ENCODE assay signal across 13 cellular contexts in the genomic region with DNA sequence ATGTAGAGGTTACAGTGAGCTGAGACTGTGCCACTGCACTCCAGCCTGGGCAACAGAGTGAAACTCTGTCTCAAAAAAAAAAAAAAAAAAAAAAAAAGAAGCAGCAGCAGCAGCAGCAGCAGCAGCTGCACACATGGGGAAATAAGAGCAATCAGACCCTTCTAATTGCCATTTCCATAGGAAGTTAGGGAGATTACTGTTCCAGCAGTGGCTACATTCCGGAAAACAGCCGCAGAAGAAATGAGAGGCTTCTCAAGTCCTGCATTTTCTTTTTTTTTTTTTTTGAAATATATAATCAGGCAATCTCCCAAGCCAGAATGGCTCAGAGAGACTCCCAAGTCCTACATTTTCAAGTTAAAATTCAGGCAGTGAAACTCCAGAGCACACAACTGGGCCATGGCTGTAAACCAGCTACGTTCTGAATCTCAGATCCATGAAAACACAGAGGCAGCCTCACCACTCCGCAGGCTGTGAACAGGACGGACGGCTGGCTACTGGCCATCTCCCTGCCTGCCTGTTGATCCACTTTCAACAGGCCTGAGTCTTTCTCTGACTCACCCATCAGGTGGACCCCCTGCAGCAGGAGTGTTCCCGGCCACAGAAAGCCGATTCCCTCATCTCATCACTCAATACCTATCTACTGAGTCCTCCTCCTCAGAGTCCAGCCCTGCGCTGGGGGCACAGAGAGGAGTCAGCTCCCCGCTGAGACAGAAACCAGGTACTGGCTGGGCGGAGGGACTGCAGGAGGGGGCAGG. TPM values are rescaled to one million over a fixed set of nuclear protein-coding genes. Genes with fewer than 3 reads are reported as not detected.
DNase-seq lines count a peak whose midpoint lies in the region; ATAC-seq, FAIRE-seq and TF ChIP-seq lines count a peak whose summit lies in the region.
"Had no signal": no experiment of that assay in that cellular context is flagged by ENCODE, and none has a peak within 500 bp of the region (broad histone marks: within the 10 kb centered on the region; RNA-seq: fewer than 3 reads in every experiment).

No MANE protein-coding gene starts in this region.

- FAIRE-seq in frontal cortex (lab: Jason Lieb, UNC) = no peak

- H3K4me3 ChIP-seq in adipocyte (ENCODE audit: low read length) = no peak overlapping the region
- H3K4me3 ChIP-seq: BLaER1 treated with 17β-estradiol and CSF1 and Interleukin-3, amounts not matched to agents 10 nM and 100 nM; esophagus squamous epithelium; spleen had no signal

- H3K9ac ChIP-seq in adipocyte (ENCODE audit: low read length) = peak overlapping the region; percentile 29
- H3K9ac ChIP-seq: BLaER1 treated with 17β-estradiol and CSF1 and Interleukin-3, amounts not matched to agents 10 nM and 100 nM had no signal

- no peak for TF ChIP-seq POLR2A in GM18505 (IDR thresholded peaks at IDR 0.05; ENCODE audit: borderline replicate concordance, extremely low read depth, insufficient read depth, insufficient read length)

- H3K27me3 ChIP-seq in adipocyte (replicated peaks; ENCODE audit: control insufficient read depth, insufficient read depth, low read length) = no peaks in the 10 kb centered on the region
- H3K27me3 ChIP-seq: BLaER1 treated with 17β-estradiol and CSF1 and Interleukin-3, amounts not matched to agents 10 nM and 100 nM; spleen had no signal

- no peak for ATAC-seq in GM18505 (IDR thresholded peaks at IDR 0.05; ENCODE audit: unreplicated experiment)

- H3K36me3 ChIP-seq in adipocyte (ENCODE audit: control insufficient read depth, insufficient read depth, low read length, severe bottlenecking) = peaks cover 21% of the 10 kb centered on the region

- DNase-seq in C1 segment of cervical spinal cord (lab: John Stamatoyannopoulos, UW) (peak in 10 of 14 donors; percentile 3 to 70 (median 16)), adipocyte (ENCODE audit: low read depth) (peak; percentile 1), frontal cortex (ENCODE audit: low spot score in 2 of 2) (peak; percentile 41 to 77), non-pigmented ciliary epithelial cell (ENCODE audit: low read depth) (peak; percentile 65), NCI-H2029 (lab: John Stamatoyannopoulos, UW) (no peak), Kasumi-1 (lab: John Stamatoyannopoulos, UW) (no peak), 8988T (no peak)
- DNase-seq: activated CD4-positive, alpha-beta T cell treated with anti-CD3 and anti-CD28 coated beads, Interleukin-2, amount 10 ng/mL, durations not matched to agents 24 days and 14 days; esophagus squamous epithelium; NCI-H446 treated with DMSO at 0.1 percent for 48 hours; spleen had no signal

- peaks cover 2% of the 10 kb centered on the region for H3K4me1 ChIP-seq in adipocyte (ENCODE audit: control insufficient read depth, insufficient read depth, low read length)
- H3K4me1 ChIP-seq: esophagus squamous epithelium had no signal

- H3K9me3 ChIP-seq in adipocyte (ENCODE audit: control insufficient read depth, low read length) = no peaks in the 10 kb centered on the region
- H3K9me3 ChIP-seq: BLaER1 treated with 17β-estradiol and CSF1 and Interleukin-3, amounts not matched to agents 10 nM and 100 nM; esophagus squamous epithelium; spleen had no signal

RNA-seq across cellular contexts. Expression of a gene that starts 15.0 kb away (rescaled TPM):
- 4.5 TPM for total RNA-seq in frontal cortex

RNA-seq across cellular contexts. Expression of a gene that starts 36.6 kb away (rescaled TPM):
- total RNA-seq in frontal cortex = 0.82 TPM

RNA-seq across cellular contexts. Expression of a gene that starts 41.8 kb away (rescaled TPM):
- total RNA-seq in frontal cortex = 8.6 TPM

RNA-seq across cellular contexts. Expression of a gene that starts 42.3 kb away (rescaled TPM):
- total RNA-seq in frontal cortex = 5.7 TPM

Comparison
In these comparisons a context has a peak if more than half of its experiments do, and no peak if none do; other contexts are left out.
1. DNase-seq: peak in C1 segment of cervical spinal cord (10 of 14), adipocyte (single experiment), frontal cortex (2 of 2) and non-pigmented ciliary epithelial cell (single experiment); none in NCI-H2029 (single experiment), Kasumi-1 (0 of 2) and 8988T (single experiment).